ENCODE assay signal across 9 cellular contexts in genomic region chr17:66676421-66676820, GRCh38.
DNase-seq lines count a peak whose midpoint lies in the region; ATAC-seq and TF ChIP-seq lines count a peak whose summit lies in the region.
"Had no signal": no experiment of that assay in that cellular context is flagged by ENCODE, and none has a peak within 500 bp of the region (broad histone marks: within the 10 kb centered on the region; RNA-seq: fewer than 3 reads in every experiment).

No MANE protein-coding gene starts in this region.

- CTCF ChIA-PET in Panc1 (lab: Charles Lee), result no interaction called here

- H3K4me1 ChIP-seq in Panc1 (ENCODE audit: control insufficient read depth, insufficient read depth, low read length) (peaks cover 14% of the 10 kb centered on the region), thyroid gland (no peaks in the 10 kb centered on the region)

- H3K27me3 Mint-ChIP-seq in T-helper 1 cell treated with Interleukin-12 subunit alpha and Interleukin-12 subunit beta and Interleukin-4 antibody, amounts not matched to agents 30 μg/mL and 1 μg/mL, for 36 hours (ENCODE audit: low read depth), result no peaks in the 10 kb centered on the region

- WGBS in thyroid gland, 2 donors, result 63 to 65% methylated on average over 7 to 11 of the region's 11 CpGs

- no peak for TF ChIP-seq CTCF in Panc1 (IDR thresholded peaks at IDR 0.05)
- no peak for TF ChIP-seq CTCF in thyroid gland (IDR thresholded peaks at IDR 0.05)

- no peaks in the 10 kb centered on the region for H3K36me3 ChIP-seq in Panc1 (ENCODE audit: control insufficient read depth, insufficient read depth, low read length)
- H3K36me3 ChIP-seq in thyroid gland, result no peaks in the 10 kb centered on the region

- POLR2A ChIA-PET in Panc1 (lab: Charles Lee), result interaction anchor here (0.5 to 1.0 kb wide), 3 partner anchors 15 to 1617 kb away, joined by 3 to 4 read pairs (median 3); no protein-coding TSS in a partner anchor

- H3K9me3 Mint-ChIP-seq in T-helper 1 cell treated with Interleukin-12 subunit alpha and Interleukin-12 subunit beta and Interleukin-4 antibody, amounts not matched to agents 30 μg/mL and 1 μg/mL, for 36 hours, result peaks cover 14% of the 10 kb centered on the region

- BruUV-seq in Panc1 (replicated peaks; lab: Mats Ljungman, UMichigan), result no TSS peak

- H3K4me3 Mint-ChIP-seq in T-helper 1 cell treated with Interleukin-12 subunit alpha and Interleukin-12 subunit beta and Interleukin-4 antibody, amounts not matched to agents 30 μg/mL and 1 μg/mL, for 36 hours, result no peak overlapping the region

- H3K27ac Mint-ChIP-seq in T-helper 1 cell treated with Interleukin-12 subunit alpha and Interleukin-12 subunit beta and Interleukin-4 antibody, amounts not matched to agents 30 μg/mL and 1 μg/mL, for 36 hours, result peak overlapping the region; percentile 71

- peak overlapping the region; percentile 61; the same call in 1 of the 2 replicates for H3K27ac ChIP-seq in Panc1 (ENCODE audit: low read length)
- H3K27ac ChIP-seq in thyroid gland, result peak overlapping the region in 1 of 3 donors; percentile 28

- peaks cover 40% of the 10 kb centered on the region for H3K36me3 Mint-ChIP-seq in T-helper 1 cell treated with Interleukin-12 subunit alpha and Interleukin-12 subunit beta and Interleukin-4 antibody, amounts not matched to agents 30 μg/mL and 1 μg/mL, for 36 hours (ENCODE audit: low read depth)

- peak; percentile 82 for ATAC-seq in Panc1

- in situ Hi-C loops in Panc1 (cut with HindIII; ENCODE audit: low pct_unique_long_range_greater_than_20kb, low sequenced_read_pairs), result no loop called here

- peaks cover 58% of the 10 kb centered on the region for H3K4me1 Mint-ChIP-seq in T-helper 1 cell treated with Interleukin-12 subunit alpha and Interleukin-12 subunit beta and Interleukin-4 antibody, amounts not matched to agents 30 μg/mL and 1 μg/mL, for 36 hours (ENCODE audit: low read depth)

- TF ChIP-seq POLR2A in thyroid gland (IDR thresholded peaks at IDR 0.05), result no peak

- H3K27me3 ChIP-seq in Panc1 (ENCODE audit: control insufficient read depth, insufficient read depth, low read length) (no peaks in the 10 kb centered on the region), thyroid gland (no peaks in the 10 kb centered on the region)

- intact Hi-C loops in Panc1 (cut with micrococcal nuclease; ENCODE audit: unreplicated experiment), result no loop called here
- intact Hi-C loops in thyroid gland (cut with DNase I), result loop anchor here (10.0 kb wide), 1 partner anchor 422 kb away; no protein-coding TSS in a partner anchor

- H3K9me3 ChIP-seq in Panc1 (ENCODE audit: control insufficient read depth, insufficient read depth, low read depth, low read length) (no peaks in the 10 kb centered on the region), thyroid gland (no peaks in the 10 kb centered on the region)

- H3K4me3 ChIP-seq in Panc1 (ENCODE audit: low read depth in 2 of 2, low read length in 2 of 2) (no peak overlapping the region), thyroid gland (replicated peaks in 1 of 3) (no peak overlapping the region)

- DNase-seq in T-helper 1 cell, result no peak
- DNase-seq in Panc1 (ENCODE audit: low read depth, low spot score), result no peak
- peak; percentile 70 for DNase-seq in kidney tubule cell (ENCODE audit: low spot score)
- DNase-seq in thyroid gland, result peak; percentile 3 to 5
- no peak for DNase-seq in DMS114 treated with DMSO at 0.1 percent for 48 hours (lab: John Stamatoyannopoulos, UW; ENCODE audit: unreplicated experiment)
- no peak for DNase-seq in cerebellar cortex (ENCODE audit: low spot score)
- no peak for DNase-seq in GM19240 (ENCODE audit: insufficient read length, low spot score)
- DNase-seq: activated CD4-positive, alpha-beta T cell treated with anti-CD3 and anti-CD28 coated beads for 4 hours had no signal

Comparison
In these comparisons a context has a peak if more than half of its experiments do, and no peak if none do; other contexts are left out.
1. DNase-seq: peak in kidney tubule cell (single experiment) and thyroid gland (2 of 2); none in T-helper 1 cell (0 of 5), Panc1 (single experiment), DMS114 treated with DMSO at 0.1 percent for 48 hours (single experiment), cerebellar cortex (single experiment) and GM19240 (single experiment).